1 cellular context compared by ENCODE assay signal in the genomic region with DNA sequence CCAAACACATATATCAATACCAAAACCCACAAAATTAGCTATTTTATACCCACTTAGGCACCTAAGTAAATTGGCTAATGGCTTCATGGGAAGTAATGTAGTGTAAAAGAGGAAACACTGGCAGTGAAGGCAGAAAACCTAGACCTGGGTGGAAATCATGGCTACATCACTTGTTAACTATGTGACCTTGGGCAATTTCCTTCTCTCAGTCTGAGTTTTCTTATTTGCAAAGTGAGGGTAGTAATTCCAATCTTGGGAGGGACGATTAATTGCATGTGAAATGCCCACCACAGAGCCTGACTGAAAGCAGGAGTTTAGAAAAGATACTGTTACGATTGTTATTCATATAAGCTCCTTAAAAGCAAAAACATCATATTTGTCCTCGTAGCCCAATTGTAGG.
TF ChIP-seq lines count a peak whose summit lies in the region.

No MANE protein-coding gene starts in this region.

TF ChIP-seq in neural cell, 6 proteins besides CTCF, POLR2A, EP300 and RAD21:
- TF ChIP-seq TAF1 (IDR thresholded peaks at IDR 0.05; ENCODE audit: low read depth) (no peak), REST (IDR thresholded peaks at IDR 0.05; ENCODE audit: borderline replicate concordance) (no peak), SMC3 (conservative IDR thresholded peaks at IDR 0.05; ENCODE audit: poor library complexity) (no peak), MXI1 (conservative IDR thresholded peaks at IDR 0.05; ENCODE audit: poor library complexity, severe bottlenecking) (no peak), EZH2 (IDR thresholded peaks at IDR 0.05; ENCODE audit: borderline replicate concordance, insufficient read depth, low read length, poor library complexity, severe bottlenecking) (no peak), POLR2AphosphoS5 (IDR thresholded peaks at IDR 0.05) (no peak)
TF ChIP-seq in neural cell: peak in this region for 0.
